In the genomic region with DNA sequence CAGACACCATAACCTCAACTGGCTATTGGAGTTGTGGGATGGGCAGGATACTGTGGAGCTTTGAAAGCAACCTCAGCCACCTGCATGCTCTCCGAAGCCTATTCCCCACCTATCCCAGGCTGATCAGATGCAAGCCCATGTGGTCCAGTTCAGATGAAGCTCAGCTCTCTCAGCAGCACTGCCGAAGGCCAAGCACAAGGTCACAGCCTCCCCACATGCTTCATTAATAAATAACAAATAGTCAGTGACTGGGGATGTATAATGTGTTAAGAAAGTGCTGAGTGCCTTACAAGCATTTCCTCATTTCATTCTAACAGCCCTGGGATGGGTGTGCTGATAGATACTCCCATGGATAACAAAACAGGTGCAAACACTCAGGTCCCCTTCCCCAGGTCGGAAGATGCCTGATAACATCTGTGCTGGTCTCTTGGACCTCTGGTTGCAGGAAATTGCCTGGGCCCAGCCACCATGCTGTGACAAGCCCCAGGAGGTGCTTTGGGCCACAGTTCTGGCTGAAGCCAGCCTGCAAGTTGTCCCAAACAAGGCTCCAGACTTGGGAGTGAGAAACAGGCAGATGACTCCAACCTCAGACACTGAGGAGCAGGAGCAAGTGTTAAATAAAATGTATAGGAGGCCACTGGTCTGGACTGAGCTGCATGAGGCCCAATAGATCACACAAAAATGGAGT, we compare ENCODE assay signal across 13 cellular contexts. TPM values are rescaled to one million over a fixed set of nuclear protein-coding genes. Genes with fewer than 3 reads are reported as not detected.
DNase-seq lines count a peak whose midpoint lies in the region; ATAC-seq and TF ChIP-seq lines count a peak whose summit lies in the region.
"Had no signal": no experiment of that assay in that cellular context is flagged by ENCODE, and none has a peak within 500 bp of the region (broad histone marks: within the 10 kb centered on the region; RNA-seq: fewer than 3 reads in every experiment).

No MANE protein-coding gene starts in this region.

- no peaks in the 10 kb centered on the region for H3K9me2 ChIP-seq in DOHH2 (replicated peaks; ENCODE audit: control insufficient read depth, low read length)

- intact Hi-C loops in activated B cell treated with CpG ODN at 0.5 μM for 24 hours (cut with micrococcal nuclease), result no loop called here
- intact Hi-C loops in left colon (cut with DNase I, micrococcal nuclease), result no loop called here

- peak overlapping the region; percentile 32 for H3K4me3 Mint-ChIP-seq in activated B cell treated with CpG ODN at 0.5 μM for 24 hours
- no peak overlapping the region for H3K4me3 Mint-ChIP-seq in activated T-cell treated with anti-CD3 and anti-CD28 coated beads, Interleukin-2, amount 50 U/mL, for 72 hours

- H3F3A ChIP-seq in DOHH2 (ENCODE audit: control insufficient read depth, insufficient read depth), result 0 out of 2 replicates have a peak, but pooled peaks cover 8% of the 10 kb centered on the region

- no peaks in the 10 kb centered on the region for H3K79me2 ChIP-seq in DOHH2 (ENCODE audit: control insufficient read depth, low read length)

- POLR2A ChIA-PET in activated B cell treated with CpG ODN at 0.5 μM for 24 hours (lab: Charles Lee), result interaction anchor here (0.6 to 2.8 kb wide), 5 partner anchors 11 to 1562 kb away, joined by 3 to 14 read pairs (median 3); no protein-coding TSS in a partner anchor

- H3K36me3 ChIP-seq in DOHH2 (ENCODE audit: control insufficient read depth, low read length), result no peaks in the 10 kb centered on the region

- DNase-seq in activated B cell treated with CpG ODN at 0.5 μM for 24 hours (no peak), left colon (peak; percentile 6 to 23), NOMO-1 treated with dmso at 0.1 percent for 144 hours (lab: John Stamatoyannopoulos, UW; ENCODE audit: unreplicated experiment) (no peak), CD1c-positive myeloid dendritic cell (ENCODE audit: extremely low spot score) (no peak)
- no peak for DNase-seq in activated T-cell treated with anti-CD3 and anti-CD28 coated beads, Interleukin-2, amount 50 U/mL, for 72 hours
- DNase-seq: NCI-H1436 treated with DMSO at 0.1 percent for 48 hours; stimulated activated naive CD8-positive, alpha-beta T cell treated with anti-CD3 and anti-CD28 coated beads, Interleukin-15, Interleukin-2, amounts not matched to agents 100 U/mL and 50 U/mL, for 24 hours had no signal

- CTCF ChIA-PET in activated B cell treated with CpG ODN at 0.5 μM for 24 hours (lab: Charles Lee), result interaction anchor here (0.9 kb wide), 1 partner anchor 61 kb away, joined by 3 read pairs; no protein-coding TSS in a partner anchor

- no peak for ATAC-seq in activated B cell treated with CpG ODN at 0.5 μM for 24 hours (ENCODE audit: low read depth)
- ATAC-seq in left colon, result no peak
- ATAC-seq in HG03442 (IDR thresholded peaks at IDR 0.05; ENCODE audit: unreplicated experiment), result no peak
- ATAC-seq in activated T-cell treated with anti-CD3 and anti-CD28 coated beads, Interleukin-2, amount 50 U/mL, for 72 hours (replicated peaks in 1 of 2), result no peak
- ATAC-seq: activated naive CD4-positive, alpha-beta T cell treated with anti-CD3 and anti-CD28 coated beads, Interleukin-2, amount 50 U/mL, for 72 hours; esophagus mucosa; stimulated activated naive CD8-positive, alpha-beta T cell treated with anti-CD3 and anti-CD28 coated beads, Interleukin-15, Interleukin-2, amounts not matched to agents 100 U/mL and 50 U/mL, for 24 hours had no signal

- no peaks in the 10 kb centered on the region for H3K9me3 Mint-ChIP-seq in activated B cell treated with CpG ODN at 0.5 μM for 24 hours
- no peaks in the 10 kb centered on the region for H3K9me3 Mint-ChIP-seq in activated T-cell treated with anti-CD3 and anti-CD28 coated beads, Interleukin-2, amount 50 U/mL, for 72 hours
- H3K9me3 Mint-ChIP-seq: activated naive CD4-positive, alpha-beta T cell treated with anti-CD3 and anti-CD28 coated beads, Interleukin-2, amount 50 U/mL, for 72 hours had no signal

- H3K9me3 ChIP-seq in DOHH2 (ENCODE audit: control insufficient read depth, insufficient read depth, low read length), result no peaks in the 10 kb centered on the region

- H3K27ac Mint-ChIP-seq in activated B cell treated with CpG ODN at 0.5 μM for 24 hours, result peak overlapping the region; percentile 86
- no peak overlapping the region for H3K27ac Mint-ChIP-seq in activated T-cell treated with anti-CD3 and anti-CD28 coated beads, Interleukin-2, amount 50 U/mL, for 72 hours
- H3K27ac Mint-ChIP-seq: activated naive CD4-positive, alpha-beta T cell treated with anti-CD3 and anti-CD28 coated beads, Interleukin-2, amount 50 U/mL, for 72 hours had no signal

- no peak for TF ChIP-seq CTCF in DOHH2 (IDR thresholded peaks at IDR 0.05; ENCODE audit: low read depth, low read length, poor library complexity, severe bottlenecking)
- no peak for TF ChIP-seq CTCF in activated B cell treated with CpG ODN at 0.5 μM for 24 hours (IDR thresholded peaks at IDR 0.05)

- no peak overlapping the region for H3K27ac ChIP-seq in DOHH2 (ENCODE audit: low read depth, low read length)
- H3K27ac ChIP-seq in skin epidermis, result peak overlapping the region in 13 of 21 experiments; percentile 8 to 82 (median 67)

- H3K4me3 ChIP-seq in DOHH2 (ENCODE audit: low read length) (no peak overlapping the region), skin epidermis (no peak overlapping the region)

- 0 out of 2 replicates have a peak, but pooled peaks cover 5% of the 10 kb centered on the region for H4K20me1 ChIP-seq in DOHH2 (ENCODE audit: control insufficient read depth, insufficient read depth, low read depth, low read length)

- H3K4me1 ChIP-seq in DOHH2 (ENCODE audit: control insufficient read depth, low read length), result peaks cover 64% of the 10 kb centered on the region

- 0 out of 2 replicates have a peak overlapping the region, but pooled peaks have one; percentile 30 for H3K4me2 ChIP-seq in DOHH2 (ENCODE audit: low read length)

- peaks cover 85% of the 10 kb centered on the region for H3K4me1 Mint-ChIP-seq in activated B cell treated with CpG ODN at 0.5 μM for 24 hours
- peaks cover 63% of the 10 kb centered on the region for H3K4me1 Mint-ChIP-seq in activated T-cell treated with anti-CD3 and anti-CD28 coated beads, Interleukin-2, amount 50 U/mL, for 72 hours (ENCODE audit: low read depth)

- H3K27me3 ChIP-seq in DOHH2 (ENCODE audit: control insufficient read depth, low read length), result peaks cover 88% of the 10 kb centered on the region

- no peaks in the 10 kb centered on the region for H3K27me3 Mint-ChIP-seq in activated B cell treated with CpG ODN at 0.5 μM for 24 hours
- H3K27me3 Mint-ChIP-seq in activated T-cell treated with anti-CD3 and anti-CD28 coated beads, Interleukin-2, amount 50 U/mL, for 72 hours (ENCODE audit: low read depth), result no peaks in the 10 kb centered on the region

- peaks cover 22% of the 10 kb centered on the region for H3K36me3 Mint-ChIP-seq in activated B cell treated with CpG ODN at 0.5 μM for 24 hours (ENCODE audit: low read depth)
- H3K36me3 Mint-ChIP-seq in activated T-cell treated with anti-CD3 and anti-CD28 coated beads, Interleukin-2, amount 50 U/mL, for 72 hours (ENCODE audit: insufficient read depth in 2 of 2), result peaks cover 0 to 1% of the 10 kb centered on the region in 2 donors
- H3K36me3 Mint-ChIP-seq: activated naive CD4-positive, alpha-beta T cell treated with anti-CD3 and anti-CD28 coated beads, Interleukin-2, amount 50 U/mL, for 72 hours had no signal

RNA-seq across cellular contexts. Expression of a gene that starts 3.7 kb away (rescaled TPM):
- total RNA-seq in activated B cell treated with CpG ODN at 0.5 μM for 24 hours (30.5 and 34.4 TPM in 2 replicates), left colon (10 to 100 TPM; 37.8 to 43.6 TPM)
- total RNA-seq in activated T-cell treated with anti-CD3 and anti-CD28 coated beads, Interleukin-2, amount 50 U/mL, for 72 hours, result 10 to 100 TPM; 18.2 to 23.8 TPM

RNA-seq across cellular contexts. Expression of a gene that starts 27.7 kb away (rescaled TPM):
- total RNA-seq in activated B cell treated with CpG ODN at 0.5 μM for 24 hours, result not detected in 2 replicates
- total RNA-seq in left colon, result not detected
- under 1 TPM in 1 of 2 donors, not detected in 1; 0.12 TPM for total RNA-seq in activated T-cell treated with anti-CD3 and anti-CD28 coated beads, Interleukin-2, amount 50 U/mL, for 72 hours
- total RNA-seq: activated naive CD4-positive, alpha-beta T cell treated with anti-CD3 and anti-CD28 coated beads, Interleukin-2, amount 50 U/mL, for 72 hours; esophagus mucosa; kidney epithelial cell had no signal

Comparison
In these comparisons a context has a peak if more than half of its experiments do, and no peak if none do; other contexts are left out.
1. DNase-seq: peak in left colon (2 of 2); none in activated B cell treated with CpG ODN at 0.5 μM for 24 hours (single experiment), NOMO-1 treated with dmso at 0.1 percent for 144 hours (single experiment), activated T-cell treated with anti-CD3 and anti-CD28 coated beads, Interleukin-2, amount 50 U/mL, for 72 hours (0 of 2) and CD1c-positive myeloid dendritic cell (single experiment).